Comparison of ENCODE assay signal across 1 cellular context in genomic region chr6:151451950-151452749, GRCh38.
TF ChIP-seq lines count a peak whose summit lies in the region.

TSS of gene RMND1 (minus strand) at chr6:151452126. CDS start at chr6:151445811, 6,315 bp downstream.

TF ChIP-seq in GM12878, 131 proteins besides CTCF, POLR2A, EP300 and RAD21 (continued from another document and continues in another):
- TF ChIP-seq ELK1 (IDR thresholded peaks at IDR 0.05; ENCODE audit: low read depth, low read length) (no peak; the same call in none of the 2 replicates), EZH2 (IDR thresholded peaks at IDR 0.05; ENCODE audit: borderline replicate concordance, control insufficient read depth, low read depth, low read length) (no peak), PAX8 (IDR thresholded peaks at IDR 0.05) (no peak), USF1 (IDR thresholded peaks at IDR 0.05; ENCODE audit: borderline replicate concordance, extremely low read length, insufficient read depth, low read depth, low read length) (peak; percentile 100), FOXK2 (IDR thresholded peaks at IDR 0.05) (peak; percentile 68), ZNF592 (IDR thresholded peaks at IDR 0.05) (no peak), MEF2B (IDR thresholded peaks at IDR 0.05; ENCODE audit: partially characterized antibody, poor library complexity, severe bottlenecking) (peak; percentile 47), POLR2AphosphoS2 (IDR thresholded peaks at IDR 0.05; ENCODE audit: low read depth, low read length) (peak; percentile 73; the same call in 1 of the 2 replicates), NR2C2 (IDR thresholded peaks at IDR 0.05; ENCODE audit: borderline replicate concordance, control insufficient read depth, insufficient read length, low read depth) (no peak), BRCA1 (IDR thresholded peaks at IDR 0.05; ENCODE audit: low read depth, low read length) (no peak), PBX3 (IDR thresholded peaks at IDR 0.05; ENCODE audit: insufficient replicate concordance, low read depth, low read length) (no peak), ATF7 (IDR thresholded peaks at IDR 0.05; ENCODE audit: low read depth) (peak; percentile 79), HSF1 (IDR thresholded peaks at IDR 0.05; ENCODE audit: low read depth, low read length) (0 out of 2 replicates have a peak, but pooled peaks have one; percentile 42), RELB (IDR thresholded peaks at IDR 0.05; ENCODE audit: low read depth) (peak; percentile 98), ZNF384 (IDR thresholded peaks at IDR 0.05; ENCODE audit: borderline replicate concordance, low read depth, low read length) (peak; percentile 100), SRF (IDR thresholded peaks at IDR 0.05; ENCODE audit: low read depth in 2 of 2, low read length in 2 of 2) (peak in 1 of 2 experiments; percentile 71; a peak in 1 of 4 replicates), IKZF1 (conservative IDR thresholded peaks at IDR 0.05) (peak; percentile 97), SIN3A (IDR thresholded peaks at IDR 0.05; ENCODE audit: low read depth, low read length) (peak; percentile 68), SIX5 (IDR thresholded peaks at IDR 0.05; ENCODE audit: low read depth, low read length, severe bottlenecking) (peak; percentile 41), HDAC2 (IDR thresholded peaks at IDR 0.05) (no peak), FOS (IDR thresholded peaks at IDR 0.05; ENCODE audit: borderline replicate concordance, extremely low read depth, insufficient read length) (peak; percentile 50), TBL1XR1 (IDR thresholded peaks at IDR 0.05; ENCODE audit: low read depth, low read length) (no peak), HDGF (IDR thresholded peaks at IDR 0.05) (peak; percentile 96; the same call in 1 of the 2 replicates), TARDBP (IDR thresholded peaks at IDR 0.05; ENCODE audit: borderline replicate concordance) (peak; percentile 95), CHD4 (IDR thresholded peaks at IDR 0.05) (no peak), JUND (IDR thresholded peaks at IDR 0.05; ENCODE audit: low read depth, low read length) (no peak), RELA (IDR thresholded peaks at IDR 0.05; ENCODE audit: borderline replicate concordance, partially characterized antibody) (peak; percentile 92), MTA2 (IDR thresholded peaks at IDR 0.05; ENCODE audit: low read depth) (0 out of 2 replicates have a peak, but pooled peaks have one; percentile 31), NFXL1 (IDR thresholded peaks at IDR 0.05; ENCODE audit: borderline replicate concordance) (no peak), NRF1 (conservative IDR thresholded peaks at IDR 0.05; ENCODE audit: low read depth, low read length) (peak; percentile 58), ASH2L (IDR thresholded peaks at IDR 0.05; ENCODE audit: borderline replicate concordance, low read depth) (peak; percentile 76; the same call in 1 of the 2 replicates), ZNF24 (IDR thresholded peaks at IDR 0.05) (peak; percentile 19; the same call in 1 of the 2 replicates)
- TF ChIP-seq, protein P1, sequence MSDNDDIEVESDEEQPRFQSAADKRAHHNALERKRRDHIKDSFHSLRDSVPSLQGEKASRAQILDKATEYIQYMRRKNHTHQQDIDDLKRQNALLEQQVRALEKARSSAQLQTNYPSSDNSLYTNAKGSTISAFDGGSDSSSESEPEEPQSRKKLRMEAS (IDR thresholded peaks at IDR 0.05; ENCODE audit: low read depth, low read length), result peak; percentile 98
- TF ChIP-seq, protein P2, sequence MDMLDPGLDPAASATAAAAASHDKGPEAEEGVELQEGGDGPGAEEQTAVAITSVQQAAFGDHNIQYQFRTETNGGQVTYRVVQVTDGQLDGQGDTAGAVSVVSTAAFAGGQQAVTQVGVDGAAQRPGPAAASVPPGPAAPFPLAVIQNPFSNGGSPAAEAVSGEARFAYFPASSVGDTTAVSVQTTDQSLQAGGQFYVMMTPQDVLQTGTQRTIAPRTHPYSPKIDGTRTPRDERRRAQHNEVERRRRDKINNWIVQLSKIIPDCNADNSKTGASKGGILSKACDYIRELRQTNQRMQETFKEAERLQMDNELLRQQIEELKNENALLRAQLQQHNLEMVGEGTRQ (IDR thresholded peaks at IDR 0.05; ENCODE audit: borderline replicate concordance, low read depth, low read length), result peak; percentile 100
- TF ChIP-seq, protein P3, sequence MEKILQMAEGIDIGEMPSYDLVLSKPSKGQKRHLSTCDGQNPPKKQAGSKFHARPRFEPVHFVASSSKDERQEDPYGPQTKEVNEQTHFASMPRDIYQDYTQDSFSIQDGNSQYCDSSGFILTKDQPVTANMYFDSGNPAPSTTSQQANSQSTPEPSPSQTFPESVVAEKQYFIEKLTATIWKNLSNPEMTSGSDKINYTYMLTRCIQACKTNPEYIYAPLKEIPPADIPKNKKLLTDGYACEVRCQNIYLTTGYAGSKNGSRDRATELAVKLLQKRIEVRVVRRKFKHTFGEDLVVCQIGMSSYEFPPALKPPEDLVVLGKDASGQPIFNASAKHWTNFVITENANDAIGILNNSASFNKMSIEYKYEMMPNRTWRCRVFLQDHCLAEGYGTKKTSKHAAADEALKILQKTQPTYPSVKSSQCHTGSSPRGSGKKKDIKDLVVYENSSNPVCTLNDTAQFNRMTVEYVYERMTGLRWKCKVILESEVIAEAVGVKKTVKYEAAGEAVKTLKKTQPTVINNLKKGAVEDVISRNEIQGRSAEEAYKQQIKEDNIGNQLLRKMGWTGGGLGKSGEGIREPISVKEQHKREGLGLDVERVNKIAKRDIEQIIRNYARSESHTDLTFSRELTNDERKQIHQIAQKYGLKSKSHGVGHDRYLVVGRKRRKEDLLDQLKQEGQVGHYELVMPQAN (conservative IDR thresholded peaks at IDR 0.05), result no peak; the same call in none of the 2 replicates
- TF ChIP-seq, protein P4, sequence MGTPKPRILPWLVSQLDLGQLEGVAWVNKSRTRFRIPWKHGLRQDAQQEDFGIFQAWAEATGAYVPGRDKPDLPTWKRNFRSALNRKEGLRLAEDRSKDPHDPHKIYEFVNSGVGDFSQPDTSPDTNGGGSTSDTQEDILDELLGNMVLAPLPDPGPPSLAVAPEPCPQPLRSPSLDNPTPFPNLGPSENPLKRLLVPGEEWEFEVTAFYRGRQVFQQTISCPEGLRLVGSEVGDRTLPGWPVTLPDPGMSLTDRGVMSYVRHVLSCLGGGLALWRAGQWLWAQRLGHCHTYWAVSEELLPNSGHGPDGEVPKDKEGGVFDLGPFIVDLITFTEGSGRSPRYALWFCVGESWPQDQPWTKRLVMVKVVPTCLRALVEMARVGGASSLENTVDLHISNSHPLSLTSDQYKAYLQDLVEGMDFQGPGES (IDR thresholded peaks at IDR 0.05), result 0 out of 2 replicates have a peak, but pooled peaks have one; percentile 8
- TF ChIP-seq, protein P5, sequence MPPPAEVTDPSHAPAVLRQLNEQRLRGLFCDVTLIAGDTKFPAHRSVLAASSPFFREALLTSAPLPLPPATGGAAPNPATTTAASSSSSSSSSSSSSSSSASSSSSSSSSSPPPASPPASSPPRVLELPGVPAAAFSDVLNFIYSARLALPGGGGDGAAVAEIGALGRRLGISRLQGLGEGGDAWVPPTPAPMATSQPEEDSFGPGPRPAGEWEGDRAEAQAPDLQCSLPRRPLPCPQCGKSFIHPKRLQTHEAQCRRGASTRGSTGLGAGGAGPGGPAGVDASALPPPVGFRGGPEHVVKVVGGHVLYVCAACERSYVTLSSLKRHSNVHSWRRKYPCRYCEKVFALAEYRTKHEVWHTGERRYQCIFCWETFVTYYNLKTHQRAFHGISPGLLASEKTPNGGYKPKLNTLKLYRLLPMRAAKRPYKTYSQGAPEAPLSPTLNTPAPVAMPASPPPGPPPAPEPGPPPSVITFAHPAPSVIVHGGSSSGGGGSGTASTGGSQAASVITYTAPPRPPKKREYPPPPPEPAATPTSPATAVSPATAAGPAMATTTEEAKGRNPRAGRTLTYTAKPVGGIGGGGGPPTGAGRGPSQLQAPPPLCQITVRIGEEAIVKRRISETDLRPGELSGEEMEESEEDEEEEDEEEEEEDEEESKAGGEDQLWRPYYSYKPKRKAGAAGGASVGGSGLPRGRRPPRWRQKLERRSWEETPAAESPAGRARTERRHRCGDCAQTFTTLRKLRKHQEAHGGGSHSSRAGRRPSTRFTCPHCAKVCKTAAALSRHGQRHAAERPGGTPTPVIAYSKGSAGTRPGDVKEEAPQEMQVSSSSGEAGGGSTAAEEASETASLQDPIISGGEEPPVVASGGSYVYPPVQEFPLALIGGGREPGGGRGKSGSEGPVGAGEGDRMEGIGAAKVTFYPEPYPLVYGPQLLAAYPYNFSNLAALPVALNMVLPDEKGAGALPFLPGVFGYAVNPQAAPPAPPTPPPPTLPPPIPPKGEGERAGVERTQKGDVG (CRISPR knock-in tag; IDR thresholded peaks at IDR 0.05), result no peak
